In genomic region chr13:42163910-42164309, GRCh38 we compare ENCODE assay signal across 1 cellular context.
TF ChIP-seq lines count a peak whose summit lies in the region.

No MANE protein-coding gene starts in this region.

TF ChIP-seq in HEK293, 187 proteins besides CTCF, POLR2A, EP300 and RAD21 (continued from another document):
- TF ChIP-seq HIC1 (tag by site-specific recombination; IDR thresholded peaks at IDR 0.05): peak; percentile 60
- peak; percentile 95 for TF ChIP-seq PRDM4 (tag by site-specific recombination; IDR thresholded peaks at IDR 0.05)
- peak; percentile 87 for TF ChIP-seq IKZF3 (tag by site-specific recombination; IDR thresholded peaks at IDR 0.05)
- TF ChIP-seq ZBTB17 (tag by site-specific recombination; IDR thresholded peaks at IDR 0.05): 0 out of 2 replicates have a peak, but pooled peaks have one; percentile 20
- TF ChIP-seq FEZF1 (tag by site-specific recombination; IDR thresholded peaks at IDR 0.05): peak; percentile 94
- peak; percentile 40; the same call in 1 of the 2 replicates for TF ChIP-seq ZNF561 (tag by site-specific recombination; IDR thresholded peaks at IDR 0.05; ENCODE audit: borderline replicate concordance)
- peak; percentile 96 for TF ChIP-seq ZNF843 (tag by site-specific recombination; IDR thresholded peaks at IDR 0.05)
- 0 out of 2 replicates have a peak, but pooled peaks have one; percentile 23 for TF ChIP-seq ZSCAN30 (tag by site-specific recombination; IDR thresholded peaks at IDR 0.05)
- TF ChIP-seq ZBTB8A (tag by site-specific recombination; IDR thresholded peaks at IDR 0.05): peak; percentile 49
- 0 out of 2 replicates have a peak, but pooled peaks have one; percentile 55 for TF ChIP-seq OVOL3 (tag by site-specific recombination; IDR thresholded peaks at IDR 0.05)
- TF ChIP-seq PRDM6 (tag by site-specific recombination; IDR thresholded peaks at IDR 0.05): peak; percentile 94
- 0 out of 2 replicates have a peak, but pooled peaks have one; percentile 39 for TF ChIP-seq KLF7 (tag by site-specific recombination; IDR thresholded peaks at IDR 0.05; ENCODE audit: borderline replicate concordance)
- peak; percentile 84 for TF ChIP-seq OSR2 (tag by site-specific recombination; IDR thresholded peaks at IDR 0.05)
- peak; percentile 60; the same call in 1 of the 2 replicates for TF ChIP-seq GLI2 (tag by site-specific recombination; IDR thresholded peaks at IDR 0.05; ENCODE audit: borderline replicate concordance, low read depth)
- peak; percentile 38; the same call in 1 of the 2 replicates for TF ChIP-seq ZBTB44 (tag by site-specific recombination; IDR thresholded peaks at IDR 0.05)
